Comparison of ENCODE assay signal across 12 cellular contexts in genomic region chr4:15784959-15785634, GRCh38. TPM values are rescaled to one million over a fixed set of nuclear protein-coding genes. Genes with fewer than 3 reads are reported as not detected.
A peak's percentile ranks its signal among the peaks of the same experiment; 100 is the strongest.
DNase-seq lines count a peak whose midpoint lies in the region; ATAC-seq and TF ChIP-seq lines count a peak whose summit lies in the region.
"Had no signal": no experiment of that assay in that cellular context is flagged by ENCODE, and none has a peak within 500 bp of the region (broad histone marks: within the 10 kb centered on the region; RNA-seq: fewer than 3 reads in every experiment).

No MANE protein-coding gene starts in this region.

- POLR2A ChIA-PET in activated CD4-positive, alpha-beta T cell treated with anti-CD3 and anti-CD28 coated beads for 36 hours (lab: Charles Lee), result no interaction called here

- H3K27me3 Mint-ChIP-seq in activated CD4-positive, alpha-beta T cell treated with anti-CD3 and anti-CD28 coated beads for 36 hours, result no peaks in the 10 kb centered on the region

- H3K4me1 Mint-ChIP-seq in activated CD4-positive, alpha-beta T cell treated with anti-CD3 and anti-CD28 coated beads for 36 hours, result peaks cover 59% of the 10 kb centered on the region

- H3K36me3 Mint-ChIP-seq in activated CD4-positive, alpha-beta T cell treated with anti-CD3 and anti-CD28 coated beads for 36 hours (ENCODE audit: low read depth), result peaks cover 67% of the 10 kb centered on the region

- intact Hi-C loops in Right ventricle myocardium superior (cut with DNase I) (no loop called here), Right ventricle myocardium inferior (cut with DNase I) (no loop called here)
- intact Hi-C loops in activated CD4-positive, alpha-beta T cell treated with anti-CD3 and anti-CD28 coated beads for 36 hours (cut with DNase I, micrococcal nuclease), result no loop called here

- peaks cover 2% of the 10 kb centered on the region for H3K9me3 Mint-ChIP-seq in activated CD4-positive, alpha-beta T cell treated with anti-CD3 and anti-CD28 coated beads for 36 hours (ENCODE audit: low read depth)

- CTCF ChIA-PET in activated CD4-positive, alpha-beta T cell treated with anti-CD3 and anti-CD28 coated beads for 36 hours (lab: Charles Lee), result interaction anchor here (0.5 to 0.7 kb wide), 3 partner anchors 14 to 59 kb away, joined by 3 to 5 read pairs (median 4); no protein-coding TSS in a partner anchor

- ATAC-seq in GM19351 (IDR thresholded peaks at IDR 0.05; ENCODE audit: unreplicated experiment) (peak; percentile 85), HG02852 (IDR thresholded peaks at IDR 0.05; ENCODE audit: unreplicated experiment) (peak; percentile 90), HG03575 (IDR thresholded peaks at IDR 0.05; ENCODE audit: extremely low read depth, insufficient number of reproducible peaks, low FRiP score, unreplicated experiment) (peak; percentile 87), Right ventricle myocardium superior (ENCODE audit: poor library complexity) (no peak), Right ventricle myocardium inferior (no peak)
- no peak for ATAC-seq in activated CD4-positive, alpha-beta T cell treated with anti-CD3 and anti-CD28 coated beads for 36 hours
- ATAC-seq: heart left ventricle had no signal

- H3K4me3 Mint-ChIP-seq in activated CD4-positive, alpha-beta T cell treated with anti-CD3 and anti-CD28 coated beads for 36 hours, result no peak overlapping the region

- H3K27ac Mint-ChIP-seq in activated CD4-positive, alpha-beta T cell treated with anti-CD3 and anti-CD28 coated beads for 36 hours, result no peak overlapping the region

- H3K4me3 ChIP-seq in GM12865 (ENCODE audit: low read depth, low read length), result no peak overlapping the region
- H3K4me3 ChIP-seq: colonic mucosa, heart left ventricle had no signal

- DNase-seq in GM12865 (ENCODE audit: low read depth) (peak; percentile 75), Right ventricle myocardium superior (no peak), Right ventricle myocardium inferior (ENCODE audit: missing footprints) (no peak), kidney glomerular epithelial cell (lab: John Stamatoyannopoulos, UW) (no peak)
- no peak for DNase-seq in activated CD4-positive, alpha-beta T cell treated with anti-CD3 and anti-CD28 coated beads for 36 hours
- DNase-seq: colonic mucosa; heart left ventricle; NCI-H524 treated with DMSO at 0.1 percent for 48 hours; stimulated activated CD4-positive, alpha-beta T cell treated with anti-CD3 and anti-CD28 coated beads, Interleukin-12 subunit alpha, Interleukin-12 subunit beta, amount 100 ng/mL, for 4 hours had no signal

- no peak for TF ChIP-seq CTCF in GM12865 (IDR thresholded peaks at IDR 0.05; ENCODE audit: insufficient read depth, low read depth, low read length, missing control alignments)

RNA-seq across cellular contexts. Expression of gene CD38, which starts 7.0 kb away (rescaled TPM):
- total RNA-seq in Right ventricle myocardium superior (2.5 TPM), Right ventricle myocardium inferior (2.2 TPM)
- 10 to 100 TPM; 15.0 to 17.3 TPM for total RNA-seq in activated CD4-positive, alpha-beta T cell treated with anti-CD3 and anti-CD28 coated beads for 36 hours

Comparison
In these comparisons a context has a peak if more than half of its experiments do, and no peak if none do; other contexts are left out.
1. ATAC-seq: peak in GM19351 (single experiment), HG02852 (single experiment) and HG03575 (single experiment); none in Right ventricle myocardium superior (single experiment), Right ventricle myocardium inferior (single experiment) and activated CD4-positive, alpha-beta T cell treated with anti-CD3 and anti-CD28 coated beads for 36 hours (single experiment).